8 cellular contexts compared by ENCODE assay signal in the genomic region with DNA sequence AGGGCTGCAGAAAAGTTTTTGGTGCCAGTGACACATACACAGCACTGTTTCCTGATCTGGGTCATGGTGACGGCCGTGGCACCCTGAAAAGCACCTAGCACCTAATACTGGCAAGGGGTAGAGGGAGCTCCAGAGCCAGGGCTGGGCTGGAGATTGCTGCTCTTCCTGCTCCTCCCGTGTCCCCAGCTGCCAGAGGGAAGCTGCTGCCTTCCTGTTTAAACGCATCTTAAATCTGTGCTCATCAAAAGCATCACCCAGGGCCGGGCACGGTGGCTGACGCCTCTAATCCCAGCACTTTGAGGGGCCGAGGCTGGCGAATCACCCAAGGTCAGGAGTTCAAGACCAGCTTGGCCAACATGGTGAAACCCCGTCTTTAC.
DNase-seq lines count a peak whose midpoint lies in the region; ATAC-seq, FAIRE-seq and TF ChIP-seq lines count a peak whose summit lies in the region.

No MANE protein-coding gene starts in this region.

- WGBS in testis, 2 donors = 26 to 53% methylated on average over 8 to 10 of the region's 10 CpGs

- no peaks in the 10 kb centered on the region for H3K9me3 ChIP-seq in testis

- CTCF ChIA-PET in HEK293T (lab: Yijun Ruan, JAX) = interaction anchor here (1.3 kb wide), 1 partner anchor 295 kb away, joined by 12 read pairs; no protein-coding TSS in a partner anchor

- POLR2A ChIA-PET in HEK293T (lab: Yijun Ruan, JAX) = no interaction called here

- no peak for TF ChIP-seq POLR2A in testis (IDR thresholded peaks at IDR 0.05)

- intact Hi-C loops in testis (cut with DNase I; ENCODE audit: low total_unique reads) = no loop called here

- H3K27me3 ChIP-seq in bronchial epithelial cell (ENCODE audit: control insufficient read depth, insufficient read depth, low read length) (no peaks in the 10 kb centered on the region), testis (no peaks in the 10 kb centered on the region)

- no peak for DNase-seq in AG09319 (ENCODE audit: extremely low read depth, low read depth)
- peak; percentile 51 for DNase-seq in GM12865 (ENCODE audit: low read depth)
- DNase-seq in NCI-H460 (ENCODE audit: extremely low read depth, low read depth) = peak; percentile 16
- DNase-seq in bronchial epithelial cell (ENCODE audit: low read depth) = peak; percentile 63
- no peak for DNase-seq in left lobe of liver (ENCODE audit: low spot score)
- peak; percentile 69 for DNase-seq in testis
- no peak for DNase-seq in effector CD8-positive, alpha-beta T cell (lab: John Stamatoyannopoulos, UW)
- no peak for DNase-seq in HEK293T (ENCODE audit: extremely low spot score)

- ATAC-seq in left lobe of liver = peak; percentile 92

- H3K4me3 ChIP-seq in GM12865 (ENCODE audit: low read depth, low read length) (no peak overlapping the region), bronchial epithelial cell (ENCODE audit: low read depth, low read length) (no peak overlapping the region), testis (no peak overlapping the region)

- H3K27ac ChIP-seq in testis = peak overlapping the region in 1 of 2 donors; percentile 48

- peak; percentile 87 for FAIRE-seq in bronchial epithelial cell (lab: Jason Lieb, UNC)

- TF ChIP-seq CTCF in AG09319 (IDR thresholded peaks at IDR 0.05; ENCODE audit: low read depth, low read length) = peak; percentile 56
- peak; percentile 45 for TF ChIP-seq CTCF in GM12865 (IDR thresholded peaks at IDR 0.05; ENCODE audit: insufficient read depth, low read depth, low read length, missing control alignments)
- peak; percentile 94 for TF ChIP-seq CTCF in bronchial epithelial cell (IDR thresholded peaks at IDR 0.05; ENCODE audit: insufficient read depth, low read length, severe bottlenecking)
- peak in 1 of 3 experiments; percentile 29 for TF ChIP-seq CTCF in testis (IDR thresholded peaks at IDR 0.05)

- H3K4me1 ChIP-seq in testis = peaks cover 18% of the 10 kb centered on the region

- H3K36me3 ChIP-seq in bronchial epithelial cell (ENCODE audit: control insufficient read depth, insufficient read depth, low read length) = no peaks in the 10 kb centered on the region
- H3K36me3 ChIP-seq in testis (ENCODE audit: low read depth, missing control alignments) = no peaks in the 10 kb centered on the region

TF ChIP-seq in HEK293T, 16 proteins besides CTCF, POLR2A, EP300 and RAD21:
- no peak for TF ChIP-seq TARDBP (IDR thresholded peaks at IDR 0.05)
- no peak for TF ChIP-seq LEF1 (IDR thresholded peaks at IDR 0.05; ENCODE audit: borderline replicate concordance)
- TF ChIP-seq ARNT (IDR thresholded peaks at IDR 0.05) = no peak
- no peak for TF ChIP-seq NFRKB (IDR thresholded peaks at IDR 0.05)
- TF ChIP-seq SP1 (IDR thresholded peaks at IDR 0.05) = no peak
- no peak for TF ChIP-seq SUZ12 (IDR thresholded peaks at IDR 0.05)
- no peak for TF ChIP-seq CTBP1 (IDR thresholded peaks at IDR 0.05; ENCODE audit: borderline replicate concordance)
- TF ChIP-seq HDGF (IDR thresholded peaks at IDR 0.05; ENCODE audit: borderline replicate concordance) = no peak
- TF ChIP-seq, protein P1, sequence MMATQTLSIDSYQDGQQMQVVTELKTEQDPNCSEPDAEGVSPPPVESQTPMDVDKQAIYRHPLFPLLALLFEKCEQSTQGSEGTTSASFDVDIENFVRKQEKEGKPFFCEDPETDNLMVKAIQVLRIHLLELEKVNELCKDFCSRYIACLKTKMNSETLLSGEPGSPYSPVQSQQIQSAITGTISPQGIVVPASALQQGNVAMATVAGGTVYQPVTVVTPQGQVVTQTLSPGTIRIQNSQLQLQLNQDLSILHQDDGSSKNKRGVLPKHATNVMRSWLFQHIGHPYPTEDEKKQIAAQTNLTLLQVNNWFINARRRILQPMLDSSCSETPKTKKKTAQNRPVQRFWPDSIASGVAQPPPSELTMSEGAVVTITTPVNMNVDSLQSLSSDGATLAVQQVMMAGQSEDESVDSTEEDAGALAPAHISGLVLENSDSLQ (IDR thresholded peaks at IDR 0.05) = no peak
- TF ChIP-seq FOXK2 (IDR thresholded peaks at IDR 0.05) = no peak
- no peak for TF ChIP-seq ELF4 (IDR thresholded peaks at IDR 0.05)
- no peak for TF ChIP-seq FOXA1 (IDR thresholded peaks at IDR 0.05)

Comparison
In these comparisons a context has a peak if more than half of its experiments do, and no peak if none do; other contexts are left out.
1. DNase-seq: peak in GM12865 (single experiment), NCI-H460 (single experiment), bronchial epithelial cell (single experiment) and testis (single experiment); none in AG09319 (single experiment), left lobe of liver (single experiment), effector CD8-positive, alpha-beta T cell (single experiment) and HEK293T (single experiment).